3 cellular contexts compared by ENCODE assay signal in the genomic region with DNA sequence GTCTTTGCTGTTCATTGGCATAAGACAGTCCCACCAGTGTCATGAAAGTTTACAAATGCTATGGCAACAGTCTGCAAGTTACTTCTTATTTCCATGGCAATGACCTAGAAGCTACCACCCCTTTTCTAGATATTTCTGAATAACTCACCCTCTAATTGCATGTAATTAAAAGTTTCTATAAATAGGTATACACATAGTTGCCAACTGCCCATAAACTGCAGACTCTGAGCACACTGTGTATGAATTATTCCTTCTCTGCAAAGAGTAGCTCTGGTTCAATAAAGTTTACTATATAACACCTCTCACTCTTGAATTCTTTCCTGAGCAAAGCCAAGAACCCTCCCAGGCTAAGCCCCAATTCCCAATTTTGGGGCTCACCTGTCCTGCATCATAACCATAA.
"Had no signal": no experiment of that assay in that cellular context is flagged by ENCODE, and none has a peak within 500 bp of the region (broad histone marks: within the 10 kb centered on the region; RNA-seq: fewer than 3 reads in every experiment).

No MANE protein-coding gene starts in this region.

- H3K4me3 ChIP-seq: GM12878 had no signal

- DNase-seq: GDM1, GF-D8 had no signal

- ATAC-seq: GM12878 had no signal
